Comparison of ENCODE assay signal across 9 cellular contexts in the genomic region with DNA sequence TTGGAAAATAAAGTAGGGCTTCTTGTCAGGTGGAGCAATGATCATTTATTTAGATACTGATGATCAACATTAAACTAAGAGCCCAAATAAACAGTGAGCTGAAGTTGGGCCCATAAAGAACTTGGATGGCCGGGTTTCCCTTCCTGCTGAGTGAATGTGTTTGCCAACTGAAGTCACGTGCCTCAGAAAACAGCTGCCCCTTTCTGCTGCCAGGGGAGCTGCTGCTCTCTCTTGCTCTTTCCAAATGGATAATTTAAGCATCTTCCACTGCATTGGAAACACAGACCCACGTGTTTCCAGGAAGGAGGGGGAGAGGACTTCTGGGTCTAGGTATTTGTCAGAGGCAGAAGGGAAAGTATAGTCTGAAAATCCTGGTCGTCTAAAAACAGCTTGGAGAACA. TPM values are rescaled to one million over a fixed set of nuclear protein-coding genes. Genes with fewer than 3 reads are reported as not detected.
DNase-seq lines count a peak whose midpoint lies in the region; ATAC-seq and TF ChIP-seq lines count a peak whose summit lies in the region.
"Had no signal": no experiment of that assay in that cellular context is flagged by ENCODE, and none has a peak within 500 bp of the region (broad histone marks: within the 10 kb centered on the region; RNA-seq: fewer than 3 reads in every experiment).

No MANE protein-coding gene starts in this region.

- peaks cover 5% of the 10 kb centered on the region for H3K27me3 Mint-ChIP-seq in chondrocyte (ENCODE audit: low read depth)
- peaks cover 17% of the 10 kb centered on the region for H3K27me3 Mint-ChIP-seq in type B pancreatic cell
- H3K27me3 Mint-ChIP-seq: activated CD4-positive, alpha-beta memory T cell treated with anti-CD3 and anti-CD28 coated beads, Interleukin-2, amount 10 ng/mL, durations not matched to agents 7 days and 5 days had no signal

- ATAC-seq in HG03469 (IDR thresholded peaks at IDR 0.05; ENCODE audit: unreplicated experiment) = no peak
- no peak for ATAC-seq in GM19452 (IDR thresholded peaks at IDR 0.05; ENCODE audit: unreplicated experiment)

- H3K27ac Mint-ChIP-seq in chondrocyte (ENCODE audit: unreplicated experiment) (no peak overlapping the region), type B pancreatic cell (no peak overlapping the region)
- H3K27ac Mint-ChIP-seq: activated CD4-positive, alpha-beta memory T cell treated with anti-CD3 and anti-CD28 coated beads, Interleukin-2, amount 10 ng/mL, durations not matched to agents 7 days and 5 days had no signal

- no peaks in the 10 kb centered on the region for H3K9me3 Mint-ChIP-seq in chondrocyte (ENCODE audit: low read depth)
- no peaks in the 10 kb centered on the region for H3K9me3 Mint-ChIP-seq in type B pancreatic cell

- H3K36me3 Mint-ChIP-seq in chondrocyte (ENCODE audit: low read depth) (no peaks in the 10 kb centered on the region), type B pancreatic cell (no peaks in the 10 kb centered on the region)

- H3K4me1 Mint-ChIP-seq in chondrocyte (ENCODE audit: low read depth) (peaks cover 5% of the 10 kb centered on the region), type B pancreatic cell (ENCODE audit: unreplicated experiment) (peaks cover 9% of the 10 kb centered on the region)
- H3K4me1 Mint-ChIP-seq: activated CD4-positive, alpha-beta memory T cell treated with anti-CD3 and anti-CD28 coated beads, Interleukin-2, amount 10 ng/mL, durations not matched to agents 7 days and 5 days had no signal

- H3K4me3 Mint-ChIP-seq in chondrocyte (ENCODE audit: unreplicated experiment) (no peak overlapping the region), type B pancreatic cell (no peak overlapping the region)
- H3K4me3 Mint-ChIP-seq: activated CD4-positive, alpha-beta memory T cell treated with anti-CD3 and anti-CD28 coated beads, Interleukin-2, amount 10 ng/mL, durations not matched to agents 7 days and 5 days had no signal

- TF ChIP-seq CTCF in chondrocyte (IDR thresholded peaks at IDR 0.05) (peak; percentile 11), type B pancreatic cell (conservative IDR thresholded peaks at IDR 0.05) (no peak)

- DNase-seq in Ammon's horn (ENCODE audit: low spot score) (peak; percentile 92), NCI-H2171 (lab: John Stamatoyannopoulos, UW) (peak; percentile 5), chondrocyte (ENCODE audit: low spot score) (no peak), middle frontal gyrus (ENCODE audit: extremely low spot score, low spot score) (peak; percentile 64), KG1 (lab: John Stamatoyannopoulos, UW) (no peak), type B pancreatic cell (ENCODE audit: extremely low spot score, unreplicated experiment) (no peak)
- DNase-seq: activated CD4-positive, alpha-beta memory T cell treated with anti-CD3 and anti-CD28 coated beads, Interleukin-2, amount 10 ng/mL, durations not matched to agents 7 days and 5 days had no signal

RNA-seq across cellular contexts. Expression of a gene that starts 22.9 kb away (rescaled TPM):
- total RNA-seq in chondrocyte (0.51 to 1.9 TPM (median 0.87 TPM) in 3 replicates), type B pancreatic cell (ENCODE audit: low replicate concordance) (7.7 and 11.2 TPM in 2 replicates)
- total RNA-seq: activated CD4-positive, alpha-beta memory T cell treated with anti-CD3 and anti-CD28 coated beads, Interleukin-2, amount 10 ng/mL, durations not matched to agents 7 days and 5 days had no signal

Comparison
In these comparisons a context has a peak if more than half of its experiments do, and no peak if none do; other contexts are left out.
1. DNase-seq: peak in Ammon's horn (single experiment), NCI-H2171 (single experiment) and middle frontal gyrus (single experiment); none in chondrocyte (single experiment), KG1 (single experiment) and type B pancreatic cell (single experiment).